In the genomic region with DNA sequence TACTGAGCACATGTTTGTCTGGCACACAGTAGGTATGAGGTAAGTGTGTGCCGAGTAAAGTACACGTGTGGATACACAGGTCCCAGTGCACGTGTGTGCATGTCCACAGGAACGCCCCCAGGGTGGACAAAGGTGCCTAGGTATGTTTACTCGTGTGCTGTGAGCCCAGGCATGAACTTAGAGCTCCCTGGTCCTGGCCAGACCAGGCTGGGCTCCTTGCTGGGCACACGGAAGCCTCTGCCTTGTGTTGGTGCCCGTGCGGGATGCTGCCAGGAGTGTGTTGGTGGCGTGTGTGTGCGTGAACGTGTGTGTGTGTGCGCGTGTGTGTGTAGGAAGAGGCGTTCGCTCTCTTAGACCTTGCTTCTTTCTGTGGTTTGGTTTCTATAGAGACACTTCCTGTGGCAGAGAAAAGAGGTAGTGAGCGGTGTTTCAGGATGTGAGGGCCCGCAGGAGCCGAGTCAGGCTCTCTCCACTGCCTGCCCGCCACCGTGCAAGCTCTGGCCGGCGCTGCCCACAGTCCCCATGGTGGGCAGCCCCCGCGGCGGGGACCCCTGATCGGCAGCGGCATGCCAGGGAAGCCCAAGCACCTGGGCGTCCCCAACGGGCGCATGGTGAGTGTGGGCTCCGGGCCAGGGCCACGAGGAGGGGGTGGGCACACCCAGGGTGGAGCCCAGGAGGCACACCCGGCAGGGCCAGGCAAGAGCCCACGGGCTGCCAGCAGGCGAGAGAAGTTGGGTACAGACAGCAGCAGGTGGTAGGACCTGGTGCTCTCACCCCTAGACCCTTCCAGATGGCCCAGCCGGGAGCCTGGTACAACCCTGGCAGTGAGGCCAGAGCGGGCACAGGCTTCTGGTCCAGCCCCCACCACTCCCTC, we compare ENCODE assay signal across 1 cellular context.
TF ChIP-seq lines count a peak whose summit lies in the region.

A gene with protein sequence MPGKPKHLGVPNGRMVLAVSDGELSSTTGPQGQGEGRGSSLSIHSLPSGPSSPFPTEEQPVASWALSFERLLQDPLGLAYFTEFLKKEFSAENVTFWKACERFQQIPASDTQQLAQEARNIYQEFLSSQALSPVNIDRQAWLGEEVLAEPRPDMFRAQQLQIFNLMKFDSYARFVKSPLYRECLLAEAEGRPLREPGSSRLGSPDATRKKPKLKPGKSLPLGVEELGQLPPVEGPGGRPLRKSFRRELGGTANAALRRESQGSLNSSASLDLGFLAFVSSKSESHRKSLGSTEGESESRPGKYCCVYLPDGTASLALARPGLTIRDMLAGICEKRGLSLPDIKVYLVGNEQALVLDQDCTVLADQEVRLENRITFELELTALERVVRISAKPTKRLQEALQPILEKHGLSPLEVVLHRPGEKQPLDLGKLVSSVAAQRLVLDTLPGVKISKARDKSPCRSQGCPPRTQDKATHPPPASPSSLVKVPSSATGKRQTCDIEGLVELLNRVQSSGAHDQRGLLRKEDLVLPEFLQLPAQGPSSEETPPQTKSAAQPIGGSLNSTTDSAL (plus strand): TSS at position 466 of the 874 bp plus-strand sequence. CDS start 101 bp downstream, at position 567.

TF ChIP-seq in IMR-90, 13 proteins besides CTCF, POLR2A, EP300 and RAD21:
- no peak for TF ChIP-seq CEBPB (IDR thresholded peaks at IDR 0.05; ENCODE audit: low read depth, low read length)
- no peak for TF ChIP-seq MAZ (IDR thresholded peaks at IDR 0.05; ENCODE audit: borderline replicate concordance, low read depth, low read length)
- no peak for TF ChIP-seq MAFK (IDR thresholded peaks at IDR 0.05; ENCODE audit: low read depth, low read length)
- no peak for TF ChIP-seq NFE2L2 (IDR thresholded peaks at IDR 0.05; ENCODE audit: low read depth, low read length)
- no peak for TF ChIP-seq CHD1 (IDR thresholded peaks at IDR 0.05; ENCODE audit: low read depth, low read length)
- TF ChIP-seq FOS (IDR thresholded peaks at IDR 0.05; ENCODE audit: low read depth, low read length) = no peak
- TF ChIP-seq BHLHE40 (IDR thresholded peaks at IDR 0.05; ENCODE audit: low read depth, low read length) = no peak
- TF ChIP-seq MXI1 (IDR thresholded peaks at IDR 0.05; ENCODE audit: borderline replicate concordance, low read depth, low read length) = no peak
- no peak for TF ChIP-seq RFX5 (IDR thresholded peaks at IDR 0.05; ENCODE audit: low read depth, low read length)
TF ChIP-seq in IMR-90: peak in this region for 0.
